In genomic region chr19:10270616-10271394, GRCh38 we compare ENCODE assay signal across 8 cellular contexts. TPM values are rescaled to one million over a fixed set of nuclear protein-coding genes. Genes with fewer than 3 reads are reported as not detected.
DNase-seq lines count a peak whose midpoint lies in the region; ATAC-seq and TF ChIP-seq lines count a peak whose summit lies in the region.

Gene ICAM1 (plus strand): TSS chr19:10271120. CDS start chr19:10271160, 40 bp downstream.

- no peaks in the 10 kb centered on the region for H3K4me1 ChIP-seq in endocrine pancreas (ENCODE audit: control insufficient read depth, insufficient read depth, low read length)

- peak; percentile 78 for DNase-seq in GM10266 (ENCODE audit: extremely low spot score)
- DNase-seq in HCEC 1CT: peak; percentile 72
- peak; percentile 76 for DNase-seq in NCI-H69 (lab: John Stamatoyannopoulos, UW)
- peak; percentile 89 for DNase-seq in activated CD8-positive, alpha-beta memory T cell treated with anti-CD3 and anti-CD28 coated beads for 24 hours
- DNase-seq in mucosa of gallbladder (ENCODE audit: low spot score): peak; percentile 78
- DNase-seq in stimulated activated naive CD8-positive, alpha-beta T cell treated with anti-CD3 and anti-CD28 coated beads, Interleukin-15, Interleukin-2, amounts not matched to agents 100 U/mL and 50 U/mL, for 24 hours: peak; percentile 85
- no peak for DNase-seq in superior temporal gyrus (ENCODE audit: extremely low spot score)

- H3K36me3 ChIP-seq in endocrine pancreas (ENCODE audit: control insufficient read depth, insufficient read depth, low read length): no peaks in the 10 kb centered on the region

- TF ChIP-seq CTCF in GM10266 (IDR thresholded peaks at IDR 0.05; ENCODE audit: control insufficient read depth, insufficient read depth, low read depth, missing control alignments): peak; percentile 19

- H3K9ac ChIP-seq in endocrine pancreas (ENCODE audit: control insufficient read depth, insufficient read depth, low read length): peak within 1 kb of the TSS; percentile 67

- no peaks in the 10 kb centered on the region for H3K9me3 ChIP-seq in endocrine pancreas (ENCODE audit: control insufficient read depth, low read length)

- no peaks in the 10 kb centered on the region for H3K27me3 ChIP-seq in endocrine pancreas (ENCODE audit: control insufficient read depth, insufficient read depth, low read length)

- peak; percentile 58 for ATAC-seq in stimulated activated naive CD8-positive, alpha-beta T cell treated with anti-CD3 and anti-CD28 coated beads, Interleukin-15, Interleukin-2, amounts not matched to agents 100 U/mL and 50 U/mL, for 24 hours

- H3K4me3 ChIP-seq in endocrine pancreas (ENCODE audit: control insufficient read depth, insufficient read depth, low read length): peak within 1 kb of the TSS; percentile 14

RNA-seq across cellular contexts. Expression of gene ICAM1, which starts in this region (rescaled TPM):
- total RNA-seq in mucosa of gallbladder: 8.5 TPM
